ENCODE assay signal across 27 cellular contexts in genomic region chr5:97840643-97841042, GRCh38.
DNase-seq lines count a peak whose midpoint lies in the region; ATAC-seq and TF ChIP-seq lines count a peak whose summit lies in the region.
"Had no signal": no experiment of that assay in that cellular context is flagged by ENCODE, and none has a peak within 500 bp of the region (broad histone marks: within the 10 kb centered on the region; RNA-seq: fewer than 3 reads in every experiment).

No MANE protein-coding gene starts in this region.

- H3K4me1 ChIP-seq in breast epithelium = no peaks in the 10 kb centered on the region
- peaks cover 32% of the 10 kb centered on the region for H3K4me1 ChIP-seq in RWPE2 (ENCODE audit: insufficient read depth, poor library complexity, severe bottlenecking)
- no peaks in the 10 kb centered on the region for H3K4me1 ChIP-seq in right cardiac atrium (ENCODE audit: control insufficient read depth, insufficient read depth, low read length)
- H3K4me1 ChIP-seq: prostate gland, upper lobe of left lung had no signal

- ATAC-seq in RWPE2 (ENCODE audit: low read depth) (peak; percentile 20; the same call in 1 of the 3 replicates), right cardiac atrium (no peak)

- DNase-seq in MCF 10A (ENCODE audit: unreplicated experiment) (peak; percentile 9), breast epithelium (ENCODE audit: low spot score in 2 of 2) (no peak), RWPE2 (ENCODE audit: low spot score) (no peak), fibroblast of pulmonary artery (ENCODE audit: low read depth) (peak; percentile 58), DMS153 (lab: John Stamatoyannopoulos, UW) (no peak), NCI-H524 (lab: John Stamatoyannopoulos, UW) (no peak), hepatic stellate cell (ENCODE audit: low spot score) (no peak), right cardiac atrium (no peak)
- DNase-seq: activated CD4-positive, alpha-beta T cell treated with anti-CD3 and anti-CD28 coated beads, Interleukin-2, amount 10 ng/mL, durations not matched to agents 24 days and 14 days; activated CD8-positive, alpha-beta memory T cell treated with anti-CD3 and anti-CD28 coated beads, Interleukin-2, amount 50 U/mL, for 4 hours; activated gamma-delta T cell; amygdala; C1 segment of cervical spinal cord; cerebellar nuclear complex; DMS 273 treated with DMSO at 0.1 percent for 48 hours; effector memory CD4-positive, alpha-beta T cell; HCEC 1CT; hippocampal formation; mesenchymal stem cell; NCI-H1694; NCI-H345; nephron progenitor cell; stimulated activated CD4-positive, alpha-beta T cell treated with anti-CD3 and anti-CD28 coated beads, Interleukin-4, amount 100 ng/mL, for 24 hours; upper lobe of left lung had no signal

- CTCF ChIA-PET in MCF 10A (lab: Yijun Ruan, JAX) = interaction anchor here (0.6 to 0.9 kb wide), 2 partner anchors 25 to 930 kb away, joined by 3 to 4 read pairs; no protein-coding TSS in a partner anchor

- H3K9me3 ChIP-seq in breast epithelium (no peaks in the 10 kb centered on the region), RWPE2 (ENCODE audit: severe bottlenecking) (no peaks in the 10 kb centered on the region), right cardiac atrium (ENCODE audit: control insufficient read depth, low read length) (no peaks in the 10 kb centered on the region)
- H3K9me3 ChIP-seq: prostate gland, upper lobe of left lung had no signal

- H3K9me3 Mint-ChIP-seq in MCF 10A (ENCODE audit: unreplicated experiment) = no peaks in the 10 kb centered on the region
- H3K9me3 Mint-ChIP-seq: activated CD4-positive, alpha-beta T cell treated with anti-CD3 and anti-CD28 coated beads, Interleukin-2, amount 10 ng/mL, durations not matched to agents 24 days and 14 days; IgD-negative memory B cell; nephron progenitor cell had no signal

- H3K4me3 Mint-ChIP-seq in MCF 10A (ENCODE audit: unreplicated experiment) = no peak overlapping the region
- H3K4me3 Mint-ChIP-seq: activated CD4-positive, alpha-beta T cell treated with anti-CD3 and anti-CD28 coated beads, Interleukin-2, amount 10 ng/mL, durations not matched to agents 24 days and 14 days; IgD-negative memory B cell; nephron progenitor cell had no signal

- H3K4me1 Mint-ChIP-seq in MCF 10A (ENCODE audit: insufficient read depth, unreplicated experiment) = peaks cover 27% of the 10 kb centered on the region
- H3K4me1 Mint-ChIP-seq: IgD-negative memory B cell, nephron progenitor cell had no signal

- intact Hi-C loops in MCF 10A (cut with micrococcal nuclease) = no loop called here
- intact Hi-C loops in breast epithelium (cut with DNase I; ENCODE audit: low total_unique reads) = loop anchor here (5.0 kb wide), 1 partner anchor 638 kb away; no protein-coding TSS in a partner anchor
- intact Hi-C loops in right cardiac atrium (cut with DNase I) = no loop called here

- H3K27me3 Mint-ChIP-seq in MCF 10A (ENCODE audit: insufficient read depth, unreplicated experiment) = no peaks in the 10 kb centered on the region
- H3K27me3 Mint-ChIP-seq: activated CD4-positive, alpha-beta T cell treated with anti-CD3 and anti-CD28 coated beads, Interleukin-2, amount 10 ng/mL, durations not matched to agents 24 days and 14 days; IgD-negative memory B cell had no signal

- TF ChIP-seq CTCF in MCF 10A (IDR thresholded peaks at IDR 0.05; ENCODE audit: unreplicated experiment) (no peak), breast epithelium (IDR thresholded peaks at IDR 0.05) (no peak), RWPE2 (IDR thresholded peaks at IDR 0.05; ENCODE audit: poor library complexity, severe bottlenecking) (no peak), fibroblast of pulmonary artery (IDR thresholded peaks at IDR 0.05; ENCODE audit: low read length, missing control alignments) (no peak)

- no peak overlapping the region for H3K4me3 ChIP-seq in breast epithelium
- no peak overlapping the region for H3K4me3 ChIP-seq in RWPE2 (ENCODE audit: severe bottlenecking)
- no peak overlapping the region for H3K4me3 ChIP-seq in fibroblast of pulmonary artery (replicated peaks; ENCODE audit: low read depth, low read length)
- H3K4me3 ChIP-seq in right cardiac atrium (ENCODE audit: low read length) = no peak overlapping the region
- H3K4me3 ChIP-seq: prostate gland, upper lobe of left lung had no signal

- peak overlapping the region; percentile 37 for H3K27ac Mint-ChIP-seq in MCF 10A (ENCODE audit: low read depth, unreplicated experiment)
- H3K27ac Mint-ChIP-seq: activated CD4-positive, alpha-beta T cell treated with anti-CD3 and anti-CD28 coated beads, Interleukin-2, amount 10 ng/mL, durations not matched to agents 24 days and 14 days; IgD-negative memory B cell; nephron progenitor cell had no signal

- POLR2A ChIA-PET in MCF 10A (lab: Yijun Ruan, JAX) = interaction anchor here (0.6 kb wide), 1 partner anchor 927 kb away, joined by 5 read pairs; no protein-coding TSS in a partner anchor

- no peaks in the 10 kb centered on the region for H3K36me3 Mint-ChIP-seq in MCF 10A (ENCODE audit: insufficient read depth, unreplicated experiment)

- H3K27me3 ChIP-seq in breast epithelium (no peaks in the 10 kb centered on the region), RWPE2 (ENCODE audit: insufficient read depth, poor library complexity, severe bottlenecking) (no peaks in the 10 kb centered on the region), right cardiac atrium (ENCODE audit: control insufficient read depth, insufficient read depth) (no peaks in the 10 kb centered on the region)
- H3K27me3 ChIP-seq: upper lobe of left lung had no signal

- 69% methylated on average over 3 of the region's 3 CpGs for WGBS in right cardiac atrium

- no TSS peak for BruUV-seq in MCF 10A (replicated peaks; lab: Mats Ljungman, UMichigan)

- TF ChIP-seq POLR2A in breast epithelium (IDR thresholded peaks at IDR 0.05) = no peak

- H3K27ac ChIP-seq in breast epithelium (no peak overlapping the region), RWPE2 (ENCODE audit: poor library complexity, severe bottlenecking) (peak overlapping the region; percentile 86), right cardiac atrium (ENCODE audit: low read length) (no peak overlapping the region)
- H3K27ac ChIP-seq: prostate gland, RWPE1, upper lobe of left lung had no signal

- H3K36me3 ChIP-seq in breast epithelium = no peaks in the 10 kb centered on the region
- no peaks in the 10 kb centered on the region for H3K36me3 ChIP-seq in RWPE2 (ENCODE audit: low read depth)
- H3K36me3 ChIP-seq: prostate gland, upper lobe of left lung had no signal

Comparison
In these comparisons a context has a peak if more than half of its experiments do, and no peak if none do; other contexts are left out.
1. DNase-seq: peak in MCF 10A (single experiment) and fibroblast of pulmonary artery (single experiment); none in breast epithelium (0 of 2), RWPE2 (single experiment), DMS153 (single experiment), NCI-H524 (0 of 2), hepatic stellate cell (single experiment) and right cardiac atrium (0 of 3).